Comparison of ENCODE assay signal across 8 cellular contexts in genomic region chr14:20613094-20614037, GRCh38. TPM values are rescaled to one million over a fixed set of nuclear protein-coding genes. Genes with fewer than 3 reads are reported as not detected.
A peak's percentile ranks its signal among the peaks of the same experiment; 100 is the strongest.
DNase-seq lines count a peak whose midpoint lies in the region; ATAC-seq, FAIRE-seq and TF ChIP-seq lines count a peak whose summit lies in the region.

No MANE protein-coding gene starts in this region.

- H3K4me1 ChIP-seq in GM12878 (ENCODE audit: control insufficient read depth, insufficient read depth, low read length), result peaks cover 42% of the 10 kb centered on the region

- ATAC-seq in GM18502 (IDR thresholded peaks at IDR 0.05; ENCODE audit: poor library complexity, unreplicated experiment) (peak; percentile 70), HG02973 (IDR thresholded peaks at IDR 0.05; ENCODE audit: unreplicated experiment) (peak; percentile 58), GM12878 (peak; percentile 76), sciatic nerve (peak; percentile 92)

- H3K4me2 ChIP-seq in GM12878 (ENCODE audit: control insufficient read depth, insufficient read depth), result peak overlapping the region; percentile 97

- peak; percentile 41 for FAIRE-seq in GM12878 (lab: Jason Lieb, UNC)

- WGBS in GM12878 (ENCODE audit: insufficient coverage, insufficient replicate concordance, low lambda C conversion rate, missing lambda C conversion rate), result 1% methylated on average over 34 of the region's 34 CpGs

- TF ChIP-seq EP300 in GM12878 (IDR thresholded peaks at IDR 0.05; ENCODE audit: borderline replicate concordance in 1 of 2, control insufficient read depth in 1 of 2, low read depth in 2 of 2, low read length in 2 of 2), result no peak; a peak in 1 of 4 replicates

- 0 out of 2 replicates have a peak, but pooled peaks have one; percentile 7 for TF ChIP-seq RAD21 in GM12878 (IDR thresholded peaks at IDR 0.05; ENCODE audit: insufficient read depth, low read depth, low read length)

- H3K9me3 ChIP-seq in GM12878 (replicated peaks; ENCODE audit: control insufficient read depth, insufficient read depth, low read length), result no peaks in the 10 kb centered on the region

- no peaks in the 10 kb centered on the region for H3K36me3 ChIP-seq in GM12878 (ENCODE audit: control insufficient read depth in 2 of 2, insufficient read depth in 2 of 2, low read length in 1 of 2)

- peak overlapping the region; percentile 54; the same call in 1 of the 2 replicates for H3K27ac ChIP-seq in GM12878 (ENCODE audit: control insufficient read depth, insufficient read depth)

- no TSS peak for BruUV-seq in GM12878 (replicated peaks; lab: Mats Ljungman, UMichigan)

- DNase-seq in NCI-H1930 (lab: John Stamatoyannopoulos, UW), result peak; percentile 82 to 86
- DNase-seq in T1000 (lab: John Stamatoyannopoulos, UW), result peak; percentile 88
- peak; percentile 98 for DNase-seq in GM12878 (ENCODE audit: low read depth, low spot score)
- peak; percentile 87 for DNase-seq in iPS DF 4.7 (ENCODE audit: extremely low read depth, low spot score)
- DNase-seq in sciatic nerve (ENCODE audit: low spot score), result peak; percentile 88
- DNase-seq in 8988T, result no peak

- no peaks in the 10 kb centered on the region for H3K27me3 ChIP-seq in GM12878 (replicated peaks in 1 of 2; ENCODE audit: control insufficient read depth in 2 of 2, insufficient read depth in 2 of 2, low read length in 1 of 2)

- SMC1A ChIA-PET in GM12878 (lab: Charles Lee; ENCODE audit: uncharacterized antibody, unreplicated experiment), result interaction anchor here (0.9 to 3.9 kb wide), 21 partner anchors 9 to 288 kb away, joined by 3 to 38 read pairs (median 5); partner anchors contain the start of genes ANG, PARP2, RNASE4 and TEP1

- in situ Hi-C loops in GM12878 (cut with MboI), result loop anchor here (5.0 kb wide), 1 partner anchor 201 kb away; the partner anchor contains the start of gene TEP1

- peak; percentile 49 to 62 (median 56); a peak in 5 of 6 replicates for TF ChIP-seq CTCF in GM12878 (IDR thresholded peaks at IDR 0.05 in 2 of 3, conservative IDR thresholded peaks at IDR 0.05 in 1 of 3; ENCODE audit: control insufficient read depth in 2 of 3, extremely low read depth in 1 of 3, insufficient read depth in 1 of 3, low read depth in 3 of 3, low read length in 3 of 3)

- intact Hi-C loops in GM12878 (cut with micrococcal nuclease; ENCODE audit: unreplicated experiment), result loop anchor here (1.0 to 5.0 kb wide), 6 partner anchors 12 to 271 kb away; partner anchors contain the start of genes PARP2 and PIP4P1
- intact Hi-C loops in sciatic nerve (cut with DNase I), result loop anchor here (5.0 kb wide), 1 partner anchor 74 kb away; the partner anchor contains the start of gene ANG

- TF ChIP-seq POLR2A in GM12878 (IDR thresholded peaks at IDR 0.05; ENCODE audit: low read depth, low read length), result no peak

- CTCF ChIA-PET in GM12878 (lab: Yijun Ruan, JAX), result interaction anchor here (1.0 to 10.3 kb wide), 21 partner anchors 10 to 402 kb away, joined by 3 to 163 read pairs (median 4); partner anchors contain the start of genes ANG, RNASE4 and TEP1

- peak overlapping the region; percentile 89 for H3K4me3 ChIP-seq in GM12878

- H3K9ac ChIP-seq in GM12878 (ENCODE audit: control insufficient read depth, insufficient read depth, low read length), result peak overlapping the region; percentile 68; the same call in 1 of the 2 replicates

- RAD21 ChIA-PET in GM12878 (lab: Charles Lee; ENCODE audit: unreplicated experiment), result interaction anchor here (0.9 to 3.5 kb wide), 16 partner anchors 10 to 284 kb away, joined by 3 to 49 read pairs (median 6); partner anchors contain the start of genes ANG, PARP2, PIP4P1 and RNASE4

- no peaks in the 10 kb centered on the region for H4K20me1 ChIP-seq in GM12878 (ENCODE audit: control insufficient read depth, insufficient read depth)

- POLR2A ChIA-PET in GM12878 (lab: Charles Lee), result interaction anchor here (0.6 to 2.9 kb wide), 5 partner anchors 18 to 83 kb away, joined by 3 to 19 read pairs (median 8); partner anchors contain the start of gene ANG

- no peaks in the 10 kb centered on the region for H3K79me2 ChIP-seq in GM12878 (ENCODE audit: control insufficient read depth, insufficient read depth, low read length)

- H2AFZ ChIP-seq in GM12878 (ENCODE audit: control insufficient read depth, low read depth, low read length), result peak overlapping the region; percentile 91

TF ChIP-seq in GM12878, 131 proteins besides CTCF, POLR2A, EP300 and RAD21 (continues in another document):
- TF ChIP-seq ZNF384 (IDR thresholded peaks at IDR 0.05; ENCODE audit: borderline replicate concordance, low read depth, low read length) (no peak), MXI1 (IDR thresholded peaks at IDR 0.05; ENCODE audit: low read depth, low read length) (peak; percentile 40)

RNA-seq across cellular contexts. Expression of gene RNASE12, which starts 22.2 kb away (rescaled TPM):
- total RNA-seq in GM12878 (2013; cell fraction: nucleolus; rRNA removed), result not detected in 2 replicates
- total RNA-seq in GM12878 (2014; rRNA removed) (not detected in 2 replicates), GM12878 (2014; rRNA removed; fragmentation: Illumina TruSeq; extraction: Trizol) (not detected in 2 replicates), GM12878 (2021) (not detected in 2 replicates), sciatic nerve (not detected)
- polyA plus RNA-seq in GM12878 (2011; ENCODE audit: low read depth), result not detected
- polyA plus RNA-seq in GM12878 (2011; rRNA removed) (not detected in 2 replicates), GM12878 (2014; fragmentation: Illumina TruSeq; extraction: Trizol) (not detected in 2 replicates), GM12878 (2014; fragmentation: Nextera tagmentation; extraction: Ambion mirVana) (not detected), GM12878 (2014; rRNA removed) (not detected in 2 replicates), GM12878 (2016; fragmentation: Nextera tagmentation; extraction: Ambion mirVana) (not detected)
- polyA plus RNA-seq in GM12878 (2011; cell fraction: cytosol; rRNA removed), result not detected in 2 replicates
- polyA plus RNA-seq in GM12878 (2011; cell fraction: nucleus; rRNA removed), result not detected in 2 replicates
- polyA plus RNA-seq in GM12878 (2012), result not detected in 2 replicates
- polyA minus RNA-seq in GM12878 (2011; rRNA and poly(A)+ RNA removed), result not detected in 2 replicates
- polyA minus RNA-seq in GM12878 (2011; cell fraction: cytosol; rRNA and poly(A)+ RNA removed), result not detected in 2 replicates
- not detected in 2 replicates for polyA minus RNA-seq in GM12878 (2011; cell fraction: nucleus; rRNA and poly(A)+ RNA removed)

RNA-seq across cellular contexts. Expression of gene RNASE11, which starts 25.6 kb away (rescaled TPM):
- total RNA-seq in GM12878 (2013; cell fraction: nucleolus; rRNA removed), result not detected in 2 replicates
- not detected in 2 replicates for total RNA-seq in GM12878 (2014; rRNA removed)
- not detected in 2 replicates for total RNA-seq in GM12878 (2014; rRNA removed; fragmentation: Illumina TruSeq; extraction: Trizol)
- not detected in 2 replicates for total RNA-seq in GM12878 (2021)
- not detected for polyA plus RNA-seq in GM12878 (2011; ENCODE audit: low read depth)
- polyA plus RNA-seq in GM12878 (2011; rRNA removed), result not detected in 2 replicates
- not detected in 2 replicates for polyA plus RNA-seq in GM12878 (2011; cell fraction: cytosol; rRNA removed)
- polyA plus RNA-seq in GM12878 (2011; cell fraction: nucleus; rRNA removed), result not detected in 2 replicates
- polyA plus RNA-seq in GM12878 (2012), result not detected in 2 replicates
- polyA plus RNA-seq in GM12878 (2014; fragmentation: Illumina TruSeq; extraction: Trizol), result not detected in 2 replicates
- polyA plus RNA-seq in GM12878 (2014; fragmentation: Nextera tagmentation; extraction: Ambion mirVana), result not detected
- not detected in 2 replicates for polyA plus RNA-seq in GM12878 (2014; rRNA removed)
- polyA plus RNA-seq in GM12878 (2016; fragmentation: Nextera tagmentation; extraction: Ambion mirVana), result not detected
- polyA minus RNA-seq in GM12878 (2011; rRNA and poly(A)+ RNA removed), result not detected in 2 replicates
- polyA minus RNA-seq in GM12878 (2011; cell fraction: cytosol; rRNA and poly(A)+ RNA removed), result not detected in 2 replicates
- not detected in 2 replicates for polyA minus RNA-seq in GM12878 (2011; cell fraction: nucleus; rRNA and poly(A)+ RNA removed)
- not detected for total RNA-seq in sciatic nerve

RNA-seq across cellular contexts. Expression of gene OR6S1, which starts 28.1 kb away (rescaled TPM):
- total RNA-seq in GM12878 (2013; cell fraction: nucleolus; rRNA removed), result 12.5 and 19.1 TPM in 2 replicates
- total RNA-seq in GM12878 (2014; rRNA removed) (0.62 and 0.76 TPM in 2 replicates), GM12878 (2014; rRNA removed; fragmentation: Illumina TruSeq; extraction: Trizol) (0.64 and 0.67 TPM in 2 replicates), GM12878 (2021) (0.51 and 0.66 TPM in 2 replicates), sciatic nerve (not detected)
- polyA plus RNA-seq in GM12878 (2011; ENCODE audit: low read depth), result 0.66 TPM
- polyA plus RNA-seq in GM12878 (2011; rRNA removed) (0.09 and 0.24 TPM in 2 replicates), GM12878 (2014; fragmentation: Illumina TruSeq; extraction: Trizol) (0.22 TPM in 1 of 2 replicates, not detected in the other), GM12878 (2014; fragmentation: Nextera tagmentation; extraction: Ambion mirVana) (not detected), GM12878 (2014; rRNA removed) (0.35 and 0.42 TPM in 2 replicates), GM12878 (2016; fragmentation: Nextera tagmentation; extraction: Ambion mirVana) (not detected)
- polyA plus RNA-seq in GM12878 (2011; cell fraction: cytosol; rRNA removed), result 0.12 and 0.24 TPM in 2 replicates
- 0.70 and 1.1 TPM in 2 replicates for polyA plus RNA-seq in GM12878 (2011; cell fraction: nucleus; rRNA removed)
- 0.16 and 0.27 TPM in 2 replicates for polyA plus RNA-seq in GM12878 (2012)
- polyA minus RNA-seq in GM12878 (2011; rRNA and poly(A)+ RNA removed), result 0.80 TPM in 1 of 2 replicates, not detected in the other
- not detected in 2 replicates for polyA minus RNA-seq in GM12878 (2011; cell fraction: cytosol; rRNA and poly(A)+ RNA removed)
- 0.48 and 0.86 TPM in 2 replicates for polyA minus RNA-seq in GM12878 (2011; cell fraction: nucleus; rRNA and poly(A)+ RNA removed)

RNA-seq across cellular contexts. Expression of gene RNASE9, which starts 52.5 kb away (rescaled TPM):
- total RNA-seq in GM12878 (2013; cell fraction: nucleolus; rRNA removed), result not detected in 2 replicates
- total RNA-seq in GM12878 (2014; rRNA removed) (not detected in 2 replicates), GM12878 (2014; rRNA removed; fragmentation: Illumina TruSeq; extraction: Trizol) (not detected in 2 replicates), GM12878 (2021) (not detected in 2 replicates), sciatic nerve (not detected)
- not detected for polyA plus RNA-seq in GM12878 (2011; ENCODE audit: low read depth)
- polyA plus RNA-seq in GM12878 (2011; rRNA removed) (not detected in 2 replicates), GM12878 (2014; fragmentation: Illumina TruSeq; extraction: Trizol) (not detected in 2 replicates), GM12878 (2014; fragmentation: Nextera tagmentation; extraction: Ambion mirVana) (not detected), GM12878 (2014; rRNA removed) (not detected in 2 replicates), GM12878 (2016; fragmentation: Nextera tagmentation; extraction: Ambion mirVana) (not detected)
- polyA plus RNA-seq in GM12878 (2011; cell fraction: cytosol; rRNA removed), result not detected in 2 replicates
- polyA plus RNA-seq in GM12878 (2011; cell fraction: nucleus; rRNA removed), result not detected in 2 replicates
- polyA plus RNA-seq in GM12878 (2012), result not detected in 2 replicates
- polyA minus RNA-seq in GM12878 (2011; rRNA and poly(A)+ RNA removed), result not detected in 2 replicates
- not detected in 2 replicates for polyA minus RNA-seq in GM12878 (2011; cell fraction: cytosol; rRNA and poly(A)+ RNA removed)
- not detected in 2 replicates for polyA minus RNA-seq in GM12878 (2011; cell fraction: nucleus; rRNA and poly(A)+ RNA removed)
